ENCODE assay signal across 7 cellular contexts in genomic region chr11:110295086-110295485, GRCh38. TPM values are rescaled to one million over a fixed set of nuclear protein-coding genes. Genes with fewer than 3 reads are reported as not detected.
DNase-seq lines count a peak whose midpoint lies in the region; ATAC-seq and TF ChIP-seq lines count a peak whose summit lies in the region.

No MANE protein-coding gene starts in this region.

- H3K4me1 Mint-ChIP-seq in WTC11 (peaks cover 47% of the 10 kb centered on the region), glutamatergic neuron (ENCODE audit: low read depth, unreplicated experiment) (peaks cover 6% of the 10 kb centered on the region)

- H3K4me3 ChIP-seq in HFF-Myc (replicated peaks; ENCODE audit: low read depth, low read length), result peak overlapping the region; percentile 67
- peak overlapping the region; percentile 66 to 97 (median 80) for H3K4me3 ChIP-seq in spleen

- intact Hi-C loops in spleen (cut with DNase I; ENCODE audit: low total_unique reads), result no loop called here

- no peak for TF ChIP-seq CTCF in HFF-Myc (IDR thresholded peaks at IDR 0.05; ENCODE audit: low read depth, low read length, missing control alignments)
- TF ChIP-seq CTCF in WTC11 (IDR thresholded peaks at IDR 0.05), result no peak
- no peak for TF ChIP-seq CTCF in glutamatergic neuron (IDR thresholded peaks at IDR 0.05; ENCODE audit: partially characterized antibody, unreplicated experiment)
- TF ChIP-seq CTCF in spleen (IDR thresholded peaks at IDR 0.05 in 8 of 11, conservative IDR thresholded peaks at IDR 0.05 in 3 of 11), result no peak

- no peaks in the 10 kb centered on the region for H3K9me3 ChIP-seq in spleen

- WGBS in spleen, 5 donors, result 7 to 17% (median 12%) methylated on average over 4 of the region's 4 CpGs

- H3K4me1 ChIP-seq in spleen, result peaks cover 25 to 70% (median 46%) of the 10 kb centered on the region in 6 donors

- no peaks in the 10 kb centered on the region for H3K27me3 Mint-ChIP-seq in WTC11 (ENCODE audit: low read depth)
- H3K27me3 Mint-ChIP-seq in glutamatergic neuron (ENCODE audit: unreplicated experiment), result peaks cover 2% of the 10 kb centered on the region

- H3K9me3 Mint-ChIP-seq in WTC11 (no peaks in the 10 kb centered on the region), glutamatergic neuron (ENCODE audit: unreplicated experiment) (peaks cover 5% of the 10 kb centered on the region)

- no peak for ATAC-seq in WTC11
- ATAC-seq in HG02642 (IDR thresholded peaks at IDR 0.05; ENCODE audit: poor library complexity, unreplicated experiment), result no peak
- no peak for ATAC-seq in HG02571 (IDR thresholded peaks at IDR 0.05; ENCODE audit: unreplicated experiment)
- ATAC-seq in GM19452 (IDR thresholded peaks at IDR 0.05; ENCODE audit: unreplicated experiment), result no peak

- H3K4me3 Mint-ChIP-seq in WTC11, result peak overlapping the region; percentile 81
- H3K4me3 Mint-ChIP-seq in glutamatergic neuron (ENCODE audit: unreplicated experiment), result peak overlapping the region; percentile 92

- H3K36me3 Mint-ChIP-seq in WTC11, result no peaks in the 10 kb centered on the region; the same call in none of the 2 replicates
- H3K36me3 Mint-ChIP-seq in glutamatergic neuron (ENCODE audit: unreplicated experiment), result peaks cover 6% of the 10 kb centered on the region

- POLR2A ChIA-PET in WTC11 (lab: Charles Lee), result no interaction called here

- no peak for TF ChIP-seq POLR2A in spleen (IDR thresholded peaks at IDR 0.05)

- H3K27me3 ChIP-seq in spleen (replicated peaks in 1 of 7), result no peaks in the 10 kb centered on the region

- H3K27ac Mint-ChIP-seq in WTC11, result no peak overlapping the region
- peak overlapping the region; percentile 57 for H3K27ac Mint-ChIP-seq in glutamatergic neuron (ENCODE audit: unreplicated experiment)

- CTCF ChIA-PET in WTC11 (lab: Charles Lee), result no interaction called here

- DNase-seq in HFF-Myc (ENCODE audit: extremely low read depth, low read depth), result no peak
- no peak for DNase-seq in WTC11 (ENCODE audit: low spot score)
- DNase-seq in glutamatergic neuron, result no peak
- no peak for DNase-seq in spleen

- no peaks in the 10 kb centered on the region for H3K36me3 ChIP-seq in spleen

- peak overlapping the region; percentile 83 to 97 (median 95) for H3K27ac ChIP-seq in spleen

TF ChIP-seq in WTC11, 78 proteins besides CTCF, POLR2A, EP300 and RAD21:
- no peak for TF ChIP-seq GRHL2 (CRISPR knock-in tag; IDR thresholded peaks at IDR 0.05; ENCODE audit: insufficient replicate concordance, severe bottlenecking)
- no peak for TF ChIP-seq NFYB (CRISPR knock-in tag; conservative IDR thresholded peaks at IDR 0.05; ENCODE audit: low read depth)

RNA-seq across cellular contexts. Expression of gene RDX, which starts 1.3 kb away (rescaled TPM):
- total RNA-seq in WTC11 (2021), result 71.8 to 77.4 TPM (median 72.9 TPM) in 3 replicates
- 71.7 TPM for total RNA-seq in glutamatergic neuron (ENCODE audit: unreplicated experiment)
- 100 to 1,000 TPM in 3 of 7 donors, 10 to 100 TPM in 4; 70.2 to 138 (median 97.6) TPM for total RNA-seq in spleen
- polyA plus RNA-seq in spleen, result 10 to 100 TPM; 11.7 to 36.6 (median 15.8) TPM
